Comparison of ENCODE assay signal across 20 cellular contexts in the genomic region with DNA sequence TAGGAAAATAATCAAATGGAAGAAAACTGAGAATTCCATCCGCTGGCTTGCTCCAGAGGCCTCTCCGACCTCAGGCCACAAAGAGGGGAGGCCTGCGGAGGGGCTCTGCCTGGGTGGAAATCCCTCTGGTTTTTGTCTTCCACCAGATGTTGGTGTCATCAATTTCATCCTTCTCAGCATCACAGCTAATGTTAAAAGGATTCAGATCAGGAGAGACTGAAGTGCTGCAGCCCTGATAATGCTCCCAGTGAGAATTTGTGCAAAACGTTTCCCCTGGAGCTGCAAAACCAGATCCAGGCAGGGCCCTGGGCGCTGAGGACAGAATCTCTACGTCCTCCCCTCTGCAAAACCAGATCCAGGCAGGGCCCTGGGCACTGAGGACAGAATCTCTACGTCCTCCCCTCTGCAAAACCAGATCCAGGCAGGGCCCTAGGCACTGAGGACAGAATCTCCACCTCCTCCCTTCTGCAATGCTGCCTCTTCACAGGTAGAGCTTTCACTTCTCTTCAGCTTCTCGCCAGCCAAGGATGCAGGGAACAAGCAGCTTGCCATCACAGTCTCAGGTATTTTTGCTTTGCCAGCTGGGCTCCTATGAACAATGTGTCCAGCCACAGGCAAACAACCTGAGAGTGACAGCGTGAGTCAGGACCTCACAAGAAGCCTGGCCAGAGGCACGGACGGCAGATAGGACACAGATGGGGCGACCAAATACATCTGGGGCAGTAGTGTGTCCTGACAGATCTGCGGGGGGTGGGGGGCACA.
"Had no signal": no experiment of that assay in that cellular context is flagged by ENCODE, and none has a peak within 500 bp of the region (broad histone marks: within the 10 kb centered on the region; RNA-seq: fewer than 3 reads in every experiment).

No MANE protein-coding gene starts in this region.

- H3K9me3 ChIP-seq: heart left ventricle, neutrophil, spleen, thoracic aorta, transverse colon had no signal

- H3K27ac ChIP-seq: coronary artery, dorsolateral prefrontal cortex, heart left ventricle, neutrophil, spleen, thoracic aorta, transverse colon had no signal

- DNase-seq: effector CD8-positive, alpha-beta T cell; heart left ventricle; hippocampal formation; kidney glomerular epithelial cell; mammary epithelial cell; naive thymus-derived CD8-positive, alpha-beta T cell; spleen; stimulated activated CD4-positive, alpha-beta T cell treated with anti-CD3 and anti-CD28 coated beads, Interleukin-2, amount 100 ng/mL, for 24 hours; stimulated activated CD4-positive, alpha-beta T cell treated with anti-CD3 and anti-CD28 coated beads, Interleukin-4, amount 100 ng/mL, for 4 hours; stimulated activated naive B cell treated with anti-CD40 and anti-IgM and Interleukin-4, amounts not matched to agents 10 μg/mL and 1 μg/mL and 100 μg/mL, for 72 hours; stimulated activated naive CD8-positive, alpha-beta T cell treated with anti-CD3 and anti-CD28 coated beads, Interleukin-15, amount 100 ng/mL, for 72 hours; transverse colon had no signal

- H3K4me3 ChIP-seq: coronary artery, dorsolateral prefrontal cortex, heart left ventricle, spleen, thoracic aorta, transverse colon had no signal

- FAIRE-seq: frontal cortex had no signal

- ATAC-seq: esophagus mucosa; heart left ventricle; left lobe of liver; naive thymus-derived CD8-positive, alpha-beta T cell; sciatic nerve; stimulated activated naive B cell treated with anti-CD40 and anti-IgM and Interleukin-4, amounts not matched to agents 10 μg/mL and 1 μg/mL and 100 μg/mL, for 72 hours; stimulated activated naive CD8-positive, alpha-beta T cell treated with anti-CD3 and anti-CD28 coated beads, Interleukin-15, amount 100 ng/mL, for 72 hours had no signal

- H3K4me1 ChIP-seq: heart left ventricle, spleen, transverse colon had no signal
